7 cellular contexts compared by ENCODE assay signal in the genomic region with DNA sequence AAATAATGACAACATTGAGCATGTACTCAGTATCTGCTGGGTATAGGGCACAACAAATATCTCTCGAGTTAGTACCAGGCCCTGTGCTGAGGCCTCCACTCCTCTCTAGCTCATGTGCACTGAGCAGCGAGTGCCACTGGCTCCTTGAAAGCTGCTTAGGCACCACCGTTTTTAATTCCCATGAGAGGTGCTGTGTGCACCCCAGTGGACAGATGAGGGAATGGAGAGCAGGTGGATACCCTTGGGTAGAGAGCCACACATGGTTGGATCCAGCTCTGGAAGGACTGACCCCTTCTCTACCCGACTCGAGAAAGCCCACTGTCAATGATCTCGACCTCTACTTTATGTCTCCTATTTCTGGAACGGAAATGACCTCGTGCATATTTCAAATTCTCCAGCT. TPM values are rescaled to one million over a fixed set of nuclear protein-coding genes. Genes with fewer than 3 reads are reported as not detected.
A peak's percentile ranks its signal among the peaks of the same experiment; 100 is the strongest.
DNase-seq lines count a peak whose midpoint lies in the region; ATAC-seq, FAIRE-seq and TF ChIP-seq lines count a peak whose summit lies in the region.
"Not testable (repeated sequence)": the region's sequence is repeated elsewhere in the genome, so short reads cannot be mapped to it uniquely, and the experiment has no call there.

No MANE protein-coding gene starts in this region.

- intact Hi-C loops in PC-9 (cut with micrococcal nuclease; ENCODE audit: unreplicated experiment); pancreas (cut with DNase I): not testable (repeated sequence)

- H2AFZ ChIP-seq in Karpas-422 (ENCODE audit: low read length); PC-9: not testable (repeated sequence)

- peak; percentile 19 for DNase-seq in EL
- peak; percentile 34 for DNase-seq in Karpas-422
- peak; percentile 4 to 16 for DNase-seq in PC-9
- DNase-seq in activated CD4-positive, alpha-beta memory T cell treated with anti-CD3 and anti-CD28 coated beads, Interleukin-2, amount 10 ng/mL, durations not matched to agents 7 days and 5 days: peak; percentile 18
- not testable (repeated sequence) for DNase-seq in bronchial epithelial cell (ENCODE audit: low read depth)
- peak; percentile 1 for DNase-seq in iPS DF 6.9 (ENCODE audit: low read depth, low spot score)
- DNase-seq in pancreas: peak in 4 of 6 donors; percentile 10 to 47 (median 18)

- H3K36me3 Mint-ChIP-seq in activated CD4-positive, alpha-beta memory T cell treated with anti-CD3 and anti-CD28 coated beads, Interleukin-2, amount 10 ng/mL, durations not matched to agents 7 days and 5 days (ENCODE audit: low read depth): not testable (repeated sequence)

- H3K4me3 ChIP-seq in Karpas-422 (ENCODE audit: low read length); PC-9; bronchial epithelial cell (ENCODE audit: low read depth, low read length); iPS DF 6.9 (ENCODE audit: low read length); pancreas: not testable (repeated sequence)

- FAIRE-seq in bronchial epithelial cell (lab: Jason Lieb, UNC); pancreas (lab: Jason Lieb, UNC): not testable (repeated sequence)

- not testable (repeated sequence) for H3K4me1 ChIP-seq in Karpas-422 (ENCODE audit: low read length); PC-9 (replicated peaks; ENCODE audit: insufficient read depth); iPS DF 6.9 (ENCODE audit: control insufficient read depth, insufficient read depth, low read length); pancreas

- TF ChIP-seq CTCF in PC-9 (conservative IDR thresholded peaks at IDR 0.05): not testable (repeated sequence)
- TF ChIP-seq CTCF in bronchial epithelial cell (IDR thresholded peaks at IDR 0.05; ENCODE audit: insufficient read depth, low read length, severe bottlenecking): peak; percentile 19
- TF ChIP-seq CTCF in pancreas (IDR thresholded peaks at IDR 0.05): peak in 1 of 4 donors; percentile 11

- H3K27ac ChIP-seq in Karpas-422 (ENCODE audit: low read length); PC-9; iPS DF 6.9 (ENCODE audit: low read length); pancreas: not testable (repeated sequence)

- not testable (repeated sequence) for H3K9ac ChIP-seq in Karpas-422 (ENCODE audit: low read length)

- peak in 2 of 4 donors; percentile 36 to 50 for ATAC-seq in pancreas

- H3K9me3 ChIP-seq in Karpas-422 (ENCODE audit: low read length); PC-9 (ENCODE audit: insufficient read depth, low read depth); iPS DF 6.9 (ENCODE audit: control insufficient read depth, insufficient read depth, low read length); pancreas: not testable (repeated sequence)

- H3K4me3 Mint-ChIP-seq in activated CD4-positive, alpha-beta memory T cell treated with anti-CD3 and anti-CD28 coated beads, Interleukin-2, amount 10 ng/mL, durations not matched to agents 7 days and 5 days: not testable (repeated sequence)

- H3K36me3 ChIP-seq in Karpas-422 (ENCODE audit: insufficient read depth, low read length); PC-9 (ENCODE audit: low read depth); bronchial epithelial cell (ENCODE audit: control insufficient read depth, insufficient read depth, low read length); iPS DF 6.9 (ENCODE audit: control insufficient read depth, insufficient read depth, low read length); pancreas: not testable (repeated sequence)

- not testable (repeated sequence) for H3K27me3 ChIP-seq in Karpas-422 (ENCODE audit: low read length); PC-9 (ENCODE audit: insufficient read depth, low read depth); bronchial epithelial cell (ENCODE audit: control insufficient read depth, insufficient read depth, low read length); iPS DF 6.9 (ENCODE audit: control insufficient read depth, insufficient read depth, low read length); pancreas

- not testable (repeated sequence) for H3F3A ChIP-seq in PC-9 (ENCODE audit: insufficient read depth, low read depth)

- WGBS in iPS DF 6.9 (ENCODE audit: insufficient coverage, insufficient read length): no CpG with 5 or more reads among the region's 8 CpGs
- 27 to 30% methylated on average over 5 of the region's 8 CpGs for WGBS in pancreas, 2 donors

- H3K9me2 ChIP-seq in Karpas-422 (replicated peaks; ENCODE audit: insufficient read depth, low read length); PC-9 (ENCODE audit: insufficient read depth): not testable (repeated sequence)

- POLR2A ChIA-PET in PC-9 (lab: Charles Lee; ENCODE audit: unreplicated experiment); activated CD4-positive, alpha-beta memory T cell treated with anti-CD3 and anti-CD28 coated beads, Interleukin-2, amount 10 ng/mL, durations not matched to agents 7 days and 5 days (lab: Charles Lee): not testable (repeated sequence)

- not testable (repeated sequence) for BruUV-seq in PC-9 (replicated peaks; lab: Mats Ljungman, UMichigan)

- CTCF ChIA-PET in PC-9 (lab: Charles Lee); activated CD4-positive, alpha-beta memory T cell treated with anti-CD3 and anti-CD28 coated beads, Interleukin-2, amount 10 ng/mL, durations not matched to agents 7 days and 5 days (lab: Charles Lee): not testable (repeated sequence)

- H3K27ac Mint-ChIP-seq in activated CD4-positive, alpha-beta memory T cell treated with anti-CD3 and anti-CD28 coated beads, Interleukin-2, amount 10 ng/mL, durations not matched to agents 7 days and 5 days: not testable (repeated sequence)

- H3K9me3 Mint-ChIP-seq in activated CD4-positive, alpha-beta memory T cell treated with anti-CD3 and anti-CD28 coated beads, Interleukin-2, amount 10 ng/mL, durations not matched to agents 7 days and 5 days: not testable (repeated sequence)

- H4K20me1 ChIP-seq in Karpas-422 (ENCODE audit: insufficient read depth, low read depth, low read length); PC-9 (ENCODE audit: insufficient read depth): not testable (repeated sequence)

- not testable (repeated sequence) for H3K27me3 Mint-ChIP-seq in activated CD4-positive, alpha-beta memory T cell treated with anti-CD3 and anti-CD28 coated beads, Interleukin-2, amount 10 ng/mL, durations not matched to agents 7 days and 5 days

- peaks cover 10% of the 10 kb centered on the region for H3K4me1 Mint-ChIP-seq in activated CD4-positive, alpha-beta memory T cell treated with anti-CD3 and anti-CD28 coated beads, Interleukin-2, amount 10 ng/mL, durations not matched to agents 7 days and 5 days

- not testable (repeated sequence) for H3K4me2 ChIP-seq in Karpas-422 (ENCODE audit: low read depth, low read length, poor library complexity, severe bottlenecking); PC-9

- not testable (repeated sequence) for H3K79me2 ChIP-seq in Karpas-422 (ENCODE audit: low read length); PC-9 (ENCODE audit: low read depth)

RNA-seq across cellular contexts. Expression of a gene that starts 58.7 kb away (rescaled TPM):
- total RNA-seq in Karpas-422 (2014; rRNA removed; shearing (Covaris generic); ENCODE audit: low replicate concordance): 14.2 and 14.4 TPM in 2 replicates
- total RNA-seq in PC-9 (2021) (8.9 TPM in 2 replicates), bronchial epithelial cell (7.0 and 10.3 TPM in 2 replicates), pancreas (1 to 10 TPM; 4.4 to 8.3 (median 5.6) TPM)
- total RNA-seq in activated CD4-positive, alpha-beta memory T cell treated with anti-CD3 and anti-CD28 coated beads, Interleukin-2, amount 10 ng/mL, durations not matched to agents 7 days and 5 days: 10 to 100 TPM; 52.4 to 53.0 TPM
- polyA plus RNA-seq in pancreas: 10 to 100 TPM; 10.8 to 12.0 TPM
